9 cellular contexts compared by ENCODE assay signal in genomic region chrX:107710617-107711391, GRCh38.
A peak's percentile ranks its signal among the peaks of the same experiment; 100 is the strongest.
DNase-seq lines count a peak whose midpoint lies in the region; ATAC-seq and TF ChIP-seq lines count a peak whose summit lies in the region.
"Had no signal": no experiment of that assay in that cellular context is flagged by ENCODE, and none has a peak within 500 bp of the region (broad histone marks: within the 10 kb centered on the region; RNA-seq: fewer than 3 reads in every experiment).

No MANE protein-coding gene starts in this region.

- H3K27me3 Mint-ChIP-seq in activated T-helper 1 cell treated with anti-CD3 and anti-CD28 coated beads, Interleukin-12 subunit alpha, Interleukin-12 subunit beta, Interleukin-2, Interleukin-4 antibody, amounts not matched to agents 30 ng/mL and 10 ng/mL and 1 ng/mL, durations not matched to agents 14 hours and 24 hours and 36 hours (ENCODE audit: insufficient read depth): no peaks in the 10 kb centered on the region

- H3K36me3 ChIP-seq in parathyroid adenoma (ENCODE audit: control insufficient read depth, insufficient read depth, low read length): no peaks in the 10 kb centered on the region

- no peak overlapping the region for H3K4me3 ChIP-seq in parathyroid adenoma (ENCODE audit: low read depth, low read length)

- no peaks in the 10 kb centered on the region for H3K27me3 ChIP-seq in parathyroid adenoma (ENCODE audit: control insufficient read depth, insufficient read depth, low read length)

- peak; percentile 83 for ATAC-seq in HG02759 (IDR thresholded peaks at IDR 0.05; ENCODE audit: unreplicated experiment)

- no peaks in the 10 kb centered on the region for H3K9me3 ChIP-seq in parathyroid adenoma (ENCODE audit: control insufficient read depth, low read length)

- peaks cover 12% of the 10 kb centered on the region for H3K36me3 Mint-ChIP-seq in activated T-helper 1 cell treated with anti-CD3 and anti-CD28 coated beads, Interleukin-12 subunit alpha, Interleukin-12 subunit beta, Interleukin-2, Interleukin-4 antibody, amounts not matched to agents 30 ng/mL and 10 ng/mL and 1 ng/mL, durations not matched to agents 14 hours and 24 hours and 36 hours (ENCODE audit: low read depth)

- in situ Hi-C loops in G401 (cut with HindIII; ENCODE audit: low sequenced_read_pairs): no loop called here

- H3K4me3 Mint-ChIP-seq in activated T-helper 1 cell treated with anti-CD3 and anti-CD28 coated beads, Interleukin-12 subunit alpha, Interleukin-12 subunit beta, Interleukin-2, Interleukin-4 antibody, amounts not matched to agents 30 ng/mL and 10 ng/mL and 1 ng/mL, durations not matched to agents 14 hours and 24 hours and 36 hours: peak overlapping the region; percentile 79

- H3K27ac Mint-ChIP-seq in activated T-helper 1 cell treated with anti-CD3 and anti-CD28 coated beads, Interleukin-12 subunit alpha, Interleukin-12 subunit beta, Interleukin-2, Interleukin-4 antibody, amounts not matched to agents 30 ng/mL and 10 ng/mL and 1 ng/mL, durations not matched to agents 14 hours and 24 hours and 36 hours: peak overlapping the region; percentile 99

- H3K4me1 Mint-ChIP-seq in activated T-helper 1 cell treated with anti-CD3 and anti-CD28 coated beads, Interleukin-12 subunit alpha, Interleukin-12 subunit beta, Interleukin-2, Interleukin-4 antibody, amounts not matched to agents 30 ng/mL and 10 ng/mL and 1 ng/mL, durations not matched to agents 14 hours and 24 hours and 36 hours (ENCODE audit: low read depth): peaks cover 43% of the 10 kb centered on the region

- H3K79me2 ChIP-seq in parathyroid adenoma: no peaks in the 10 kb centered on the region

- H3K4me2 ChIP-seq in parathyroid adenoma (ENCODE audit: low read length): no peak overlapping the region

- no peak overlapping the region for H2AFZ ChIP-seq in parathyroid adenoma

- peak overlapping the region; percentile 24 for H3K27ac ChIP-seq in parathyroid adenoma

- H3K9ac ChIP-seq in parathyroid adenoma: no peak overlapping the region

- H3K4me1 ChIP-seq in parathyroid adenoma: no peaks in the 10 kb centered on the region

- DNase-seq in activated CD4-positive, alpha-beta T cell treated with anti-CD3 and anti-CD28 coated beads for 1 hour: peak; percentile 13
- DNase-seq in activated CD4-positive, alpha-beta T cell treated with anti-CD3 and anti-CD28 coated beads, Interleukin-2, amount 50 U/mL, for 4 hours: no peak
- DNase-seq in NAMALWA (ENCODE audit: low spot score) (peak; percentile 91), foreskin melanocyte (peak; percentile 74), G401 (ENCODE audit: low spot score) (no peak)
- peak; percentile 65 for DNase-seq in activated T-helper 1 cell treated with anti-CD3 and anti-CD28 coated beads, Interleukin-12 subunit alpha, Interleukin-12 subunit beta, Interleukin-2, Interleukin-4 antibody, amounts not matched to agents 30 ng/mL and 10 ng/mL and 1 ng/mL, durations not matched to agents 14 hours and 24 hours and 36 hours (ENCODE audit: low spot score)
- DNase-seq: DND-41 had no signal

- intact Hi-C loops in activated T-helper 1 cell treated with anti-CD3 and anti-CD28 coated beads, Interleukin-12 subunit alpha, Interleukin-12 subunit beta, Interleukin-2, Interleukin-4 antibody, amounts not matched to agents 30 ng/mL and 10 ng/mL and 1 ng/mL, durations not matched to agents 14 hours and 24 hours and 36 hours (cut with micrococcal nuclease): loop anchor here (1.0 kb wide), 1 partner anchor 37 kb away; no protein-coding TSS in a partner anchor

- no peak for TF ChIP-seq CTCF in parathyroid adenoma (IDR thresholded peaks at IDR 0.05)

- H3K9me3 Mint-ChIP-seq in activated T-helper 1 cell treated with anti-CD3 and anti-CD28 coated beads, Interleukin-12 subunit alpha, Interleukin-12 subunit beta, Interleukin-2, Interleukin-4 antibody, amounts not matched to agents 30 ng/mL and 10 ng/mL and 1 ng/mL, durations not matched to agents 14 hours and 24 hours and 36 hours: no peaks in the 10 kb centered on the region

Comparison
In these comparisons a context has a peak if more than half of its experiments do, and no peak if none do; other contexts are left out.
1. DNase-seq: peak in activated CD4-positive, alpha-beta T cell treated with anti-CD3 and anti-CD28 coated beads for 1 hour (single experiment), NAMALWA (single experiment), activated T-helper 1 cell treated with anti-CD3 and anti-CD28 coated beads, Interleukin-12 subunit alpha, Interleukin-12 subunit beta, Interleukin-2, Interleukin-4 antibody, amounts not matched to agents 30 ng/mL and 10 ng/mL and 1 ng/mL, durations not matched to agents 14 hours and 24 hours and 36 hours (single experiment) and foreskin melanocyte (single experiment); none in activated CD4-positive, alpha-beta T cell treated with anti-CD3 and anti-CD28 coated beads, Interleukin-2, amount 50 U/mL, for 4 hours (0 of 2) and G401 (single experiment).